17 cellular contexts compared by ENCODE assay signal in genomic region chr1:172640146-172640545, GRCh38. TPM values are rescaled to one million over a fixed set of nuclear protein-coding genes. Genes with fewer than 3 reads are reported as not detected.
DNase-seq lines count a peak whose midpoint lies in the region; ATAC-seq and TF ChIP-seq lines count a peak whose summit lies in the region.
"Had no signal": no experiment of that assay in that cellular context is flagged by ENCODE, and none has a peak within 500 bp of the region (broad histone marks: within the 10 kb centered on the region; RNA-seq: fewer than 3 reads in every experiment).

No MANE protein-coding gene starts in this region.

- no TSS peak for BruUV-seq in Calu3 (replicated peaks; lab: Mats Ljungman, UMichigan)

- H3K36me3 Mint-ChIP-seq in Calu3 (ENCODE audit: insufficient read depth, unreplicated experiment) (peaks cover 11% of the 10 kb centered on the region), endodermal cell (ENCODE audit: low read depth) (no peaks in the 10 kb centered on the region)
- peaks cover 15% of the 10 kb centered on the region for H3K36me3 Mint-ChIP-seq in activated CD8-positive, alpha-beta T cell treated with anti-CD3 and anti-CD28 coated beads, Interleukin-2, amount 10 ng/mL, durations not matched to agents 7 days and 5 days (ENCODE audit: low read depth)
- H3K36me3 Mint-ChIP-seq: memory B cell had no signal

- H3K27me3 ChIP-seq in endodermal cell (ENCODE audit: control insufficient read depth, insufficient read depth, low read length, poor library complexity, severe bottlenecking): no peaks in the 10 kb centered on the region
- H3K27me3 ChIP-seq: transverse colon had no signal

- H3K27ac Mint-ChIP-seq in Calu3 (ENCODE audit: unreplicated experiment) (peak overlapping the region; percentile 86), endodermal cell (no peak overlapping the region)
- H3K27ac Mint-ChIP-seq in activated CD8-positive, alpha-beta T cell treated with anti-CD3 and anti-CD28 coated beads, Interleukin-2, amount 10 ng/mL, durations not matched to agents 7 days and 5 days: peak overlapping the region; percentile 95
- H3K27ac Mint-ChIP-seq: memory B cell had no signal

- H3K36me3 ChIP-seq in endodermal cell (ENCODE audit: control insufficient read depth, insufficient read depth, low read length): no peaks in the 10 kb centered on the region
- H3K36me3 ChIP-seq: HAP-1, transverse colon had no signal

- H3K4me1 ChIP-seq in endodermal cell (ENCODE audit: control insufficient read depth, insufficient read depth, low read length): no peaks in the 10 kb centered on the region
- H3K4me1 ChIP-seq: HAP-1, transverse colon had no signal

- WGBS in endodermal cell (ENCODE audit: insufficient coverage in 1 of 2, insufficient read length in 1 of 2), 2 experiments: 96 to 98% methylated on average over 7 of the region's 7 CpGs

- peaks cover 6% of the 10 kb centered on the region for H3K9me3 Mint-ChIP-seq in Calu3 (ENCODE audit: low read depth, unreplicated experiment)
- H3K9me3 Mint-ChIP-seq in activated CD8-positive, alpha-beta T cell treated with anti-CD3 and anti-CD28 coated beads, Interleukin-2, amount 10 ng/mL, durations not matched to agents 7 days and 5 days (ENCODE audit: insufficient read depth): peaks cover 8% of the 10 kb centered on the region
- H3K9me3 Mint-ChIP-seq in endodermal cell: peaks cover 4% of the 10 kb centered on the region

- POLR2A ChIA-PET in activated CD8-positive, alpha-beta T cell treated with anti-CD3 and anti-CD28 coated beads, Interleukin-2, amount 10 ng/mL, durations not matched to agents 7 days and 5 days (lab: Charles Lee): interaction anchor here (1.0 to 2.0 kb wide), 3 partner anchors 14 to 60 kb away, joined by 3 to 5 read pairs (median 4); partner anchors contain the start of gene FASLG

- peaks cover 77% of the 10 kb centered on the region for H3K4me1 Mint-ChIP-seq in Calu3 (ENCODE audit: low read depth, unreplicated experiment)
- peaks cover 84% of the 10 kb centered on the region for H3K4me1 Mint-ChIP-seq in activated CD8-positive, alpha-beta T cell treated with anti-CD3 and anti-CD28 coated beads, Interleukin-2, amount 10 ng/mL, durations not matched to agents 7 days and 5 days (ENCODE audit: low read depth)
- H3K4me1 Mint-ChIP-seq in endodermal cell: peaks cover 15% of the 10 kb centered on the region

- H3K4me3 ChIP-seq in endodermal cell (ENCODE audit: low read length): no peak overlapping the region
- H3K4me3 ChIP-seq: HAP-1, SK-N-MC, transverse colon had no signal

- no peak overlapping the region for H3K27ac ChIP-seq in endodermal cell (ENCODE audit: low read depth, low read length)
- H3K27ac ChIP-seq: SK-N-MC, transverse colon had no signal

- no peak overlapping the region for H3K9ac ChIP-seq in endodermal cell (ENCODE audit: extremely low read depth, low read length, poor library complexity, severe bottlenecking)

- H3K4me3 Mint-ChIP-seq in Calu3 (ENCODE audit: low read depth, unreplicated experiment) (no peak overlapping the region), endodermal cell (no peak overlapping the region)
- H3K4me3 Mint-ChIP-seq in activated CD8-positive, alpha-beta T cell treated with anti-CD3 and anti-CD28 coated beads, Interleukin-2, amount 10 ng/mL, durations not matched to agents 7 days and 5 days: peak overlapping the region; percentile 69
- H3K4me3 Mint-ChIP-seq: activated naive CD4-positive, alpha-beta T cell treated with anti-CD3 and anti-CD28 coated beads for 36 hours; memory B cell had no signal

- H3K27me3 Mint-ChIP-seq in Calu3 (ENCODE audit: unreplicated experiment): no peaks in the 10 kb centered on the region
- no peaks in the 10 kb centered on the region for H3K27me3 Mint-ChIP-seq in activated CD8-positive, alpha-beta T cell treated with anti-CD3 and anti-CD28 coated beads, Interleukin-2, amount 10 ng/mL, durations not matched to agents 7 days and 5 days (ENCODE audit: low read depth)
- no peaks in the 10 kb centered on the region for H3K27me3 Mint-ChIP-seq in endodermal cell (ENCODE audit: insufficient read depth)

- TF ChIP-seq CTCF in Calu3 (IDR thresholded peaks at IDR 0.05; ENCODE audit: unreplicated experiment): no peak
- no peak for TF ChIP-seq CTCF in endodermal cell (conservative IDR thresholded peaks at IDR 0.05)

- intact Hi-C loops in Calu3 (cut with micrococcal nuclease; ENCODE audit: unreplicated experiment): no loop called here

- ATAC-seq in activated CD8-positive, alpha-beta T cell treated with anti-CD3 and anti-CD28 coated beads, Interleukin-2, amount 10 ng/mL, durations not matched to agents 7 days and 5 days: no peak
- no peak for ATAC-seq in HG02870 (IDR thresholded peaks at IDR 0.05; ENCODE audit: unreplicated experiment)

- H3K9me3 ChIP-seq in endodermal cell (ENCODE audit: control insufficient read depth, low read length): no peaks in the 10 kb centered on the region
- H3K9me3 ChIP-seq: HAP-1, transverse colon had no signal

- CTCF ChIA-PET in Calu3 (lab: Charles Lee): interaction anchor here (1.0 to 2.1 kb wide), 2 partner anchors 30 to 79 kb away, joined by 3 to 8 read pairs; no protein-coding TSS in a partner anchor
- CTCF ChIA-PET in activated CD8-positive, alpha-beta T cell treated with anti-CD3 and anti-CD28 coated beads, Interleukin-2, amount 10 ng/mL, durations not matched to agents 7 days and 5 days (lab: Charles Lee): interaction anchor here (0.9 to 4.0 kb wide), 14 partner anchors 10 to 89 kb away, joined by 3 to 24 read pairs (median 4); partner anchors contain the start of gene FASLG

- DNase-seq in Calu3 (no peak), KG1 (lab: John Stamatoyannopoulos, UW) (peak; percentile 12), glomerular visceral epithelial cell (ENCODE audit: extremely low spot score) (peak; percentile 22), endodermal cell (no peak), NCI-H1436 treated with DMSO at 0.1 percent for 48 hours (lab: John Stamatoyannopoulos, UW) (no peak), T-helper 9 cell (no peak)
- no peak for DNase-seq in activated CD8-positive, alpha-beta T cell treated with anti-CD3 and anti-CD28 coated beads, Interleukin-2, amount 10 ng/mL, durations not matched to agents 7 days and 5 days
- DNase-seq: activated CD4-positive, alpha-beta T cell treated with anti-CD3 and anti-CD28 coated beads for 4 hours; activated naive CD4-positive, alpha-beta T cell treated with anti-CD3 and anti-CD28 coated beads for 36 hours; COR-L47; occipital lobe; transverse colon had no signal

RNA-seq across cellular contexts. Expression of gene FASLG, which starts 18.8 kb away (rescaled TPM):
- total RNA-seq in Calu3 (2022) (not detected in 2 replicates), endodermal cell (not detected)
- 1 to 10 TPM; 6.2 to 6.5 TPM for total RNA-seq in activated CD8-positive, alpha-beta T cell treated with anti-CD3 and anti-CD28 coated beads, Interleukin-2, amount 10 ng/mL, durations not matched to agents 7 days and 5 days
- not detected for polyA plus RNA-seq in endodermal cell (2013, experiment 1 of 2)
- polyA plus RNA-seq in endodermal cell (2013, experiment 2 of 2): not detected
- total RNA-seq: HT1080, occipital lobe had no signal

Comparison
In these comparisons a context has a peak if more than half of its experiments do, and no peak if none do; other contexts are left out.
1. DNase-seq: peak in KG1 (single experiment) and glomerular visceral epithelial cell (single experiment); none in Calu3 (single experiment), activated CD8-positive, alpha-beta T cell treated with anti-CD3 and anti-CD28 coated beads, Interleukin-2, amount 10 ng/mL, durations not matched to agents 7 days and 5 days (single experiment), endodermal cell (single experiment), NCI-H1436 treated with DMSO at 0.1 percent for 48 hours (single experiment) and T-helper 9 cell (single experiment).